Comparison of ENCODE assay signal across 33 cellular contexts in the genomic region with DNA sequence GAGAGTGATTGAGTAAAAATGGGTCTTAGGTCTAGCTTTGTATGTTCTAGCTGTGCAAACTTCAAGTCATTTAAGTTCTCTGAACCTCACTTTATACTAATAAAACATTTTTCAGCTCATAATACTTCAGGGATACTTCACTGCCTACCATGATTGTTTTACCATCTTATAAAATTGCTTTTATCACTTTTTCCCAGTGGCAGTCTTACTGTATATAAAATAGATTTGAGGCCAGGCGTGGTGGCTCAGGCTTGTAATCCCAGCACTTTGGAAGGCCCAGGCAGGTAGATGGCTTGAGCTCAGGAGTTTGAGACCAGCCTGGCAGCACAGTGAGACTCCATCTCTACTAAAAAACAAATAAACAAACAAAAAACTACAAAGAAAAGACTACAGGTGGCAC. TPM values are rescaled to one million over a fixed set of nuclear protein-coding genes. Genes with fewer than 3 reads are reported as not detected.
"Had no signal": no experiment of that assay in that cellular context is flagged by ENCODE, and none has a peak within 500 bp of the region (broad histone marks: within the 10 kb centered on the region; RNA-seq: fewer than 3 reads in every experiment).

No MANE protein-coding gene starts in this region.

- H3K9me3 ChIP-seq: adrenal gland, body of pancreas had no signal

- H3K4me1 Mint-ChIP-seq: activated B cell treated with CpG ODN at 0.5 μM for 24 hours; activated naive CD4-positive, alpha-beta T cell treated with anti-CD3 and anti-CD28 coated beads, Interleukin-2, amount 50 U/mL, for 24 hours; endodermal cell; T-helper 17 cell had no signal

- H3K4me3 Mint-ChIP-seq: activated B cell treated with CpG ODN at 0.5 μM for 24 hours; activated CD8-positive, alpha-beta T cell treated with anti-CD3 and anti-CD28 coated beads for 36 hours; activated naive CD4-positive, alpha-beta T cell treated with anti-CD3 and anti-CD28 coated beads for 36 hours; activated naive CD4-positive, alpha-beta T cell treated with anti-CD3 and anti-CD28 coated beads, Interleukin-2, amount 50 U/mL, for 24 hours; activated naive CD8-positive, alpha-beta T cell treated with anti-CD3 and anti-CD28 coated beads for 36 hours; activated naive CD8-positive, alpha-beta T cell treated with anti-CD3 and anti-CD28 coated beads, Interleukin-2, amount 50 U/mL, for 24 hours; activated T-helper 1 cell treated with anti-CD3 and anti-CD28 coated beads, Interleukin-12 subunit alpha, Interleukin-12 subunit beta, Interleukin-2, Interleukin-4 antibody, amounts not matched to agents 30 ng/mL and 10 ng/mL and 1 ng/mL, durations not matched to agents 14 hours and 24 hours and 36 hours; endodermal cell; T-helper 17 cell; T-helper 2 cell treated with Interferon-gamma antibody and Interleukin-4, amounts not matched to agents 5 μg/mL and 100 μg/mL, for 36 hours had no signal

- H3K4me1 ChIP-seq: body of pancreas had no signal

- H3K27ac Mint-ChIP-seq: activated B cell treated with CpG ODN at 0.5 μM for 24 hours; activated CD8-positive, alpha-beta T cell treated with anti-CD3 and anti-CD28 coated beads for 36 hours; activated naive CD4-positive, alpha-beta T cell treated with anti-CD3 and anti-CD28 coated beads for 36 hours; activated naive CD4-positive, alpha-beta T cell treated with anti-CD3 and anti-CD28 coated beads, Interleukin-2, amount 50 U/mL, for 24 hours; activated naive CD8-positive, alpha-beta T cell treated with anti-CD3 and anti-CD28 coated beads for 36 hours; activated naive CD8-positive, alpha-beta T cell treated with anti-CD3 and anti-CD28 coated beads, Interleukin-2, amount 50 U/mL, for 24 hours; activated T-helper 1 cell treated with anti-CD3 and anti-CD28 coated beads, Interleukin-12 subunit alpha, Interleukin-12 subunit beta, Interleukin-2, Interleukin-4 antibody, amounts not matched to agents 30 ng/mL and 10 ng/mL and 1 ng/mL, durations not matched to agents 14 hours and 24 hours and 36 hours; activated T-helper 2 cell treated with anti-CD3 and anti-CD28 coated beads, Interferon-gamma antibody, Interleukin-2, Interleukin-4, amounts not matched to agents 10 μg/mL and 5 μg/mL and 100 μg/mL, durations not matched to agents 14 hours and 24 hours and 36 hours; endodermal cell; T-helper 17 cell; T-helper 2 cell treated with Interferon-gamma antibody and Interleukin-4, amounts not matched to agents 5 μg/mL and 100 μg/mL, for 36 hours had no signal

- H3K27me3 ChIP-seq: adrenal gland, body of pancreas, dorsolateral prefrontal cortex had no signal

- H3K36me3 Mint-ChIP-seq: activated naive CD8-positive, alpha-beta T cell treated with anti-CD3 and anti-CD28 coated beads for 36 hours had no signal

- H3K27ac ChIP-seq: adrenal gland, body of pancreas, dorsolateral prefrontal cortex, WERI-Rb-1 had no signal

- ATAC-seq: activated CD4-positive, CD25-positive, alpha-beta regulatory T cell treated with anti-CD3 and anti-CD28 coated beads, Interleukin-2, amount 50 U/mL, for 24 hours; activated CD8-positive, alpha-beta T cell treated with anti-CD3 and anti-CD28 coated beads for 36 hours; activated naive CD8-positive, alpha-beta T cell treated with anti-CD3 and anti-CD28 coated beads, Interleukin-2, amount 50 U/mL, for 24 hours; body of pancreas; esophagus mucosa; T-helper 17 cell had no signal

- H3K9me3 Mint-ChIP-seq: activated B cell treated with CpG ODN at 0.5 μM for 24 hours; activated naive CD4-positive, alpha-beta T cell treated with anti-CD3 and anti-CD28 coated beads, Interleukin-2, amount 50 U/mL, for 24 hours; endodermal cell; T-helper 2 cell treated with Interferon-gamma antibody and Interleukin-4, amounts not matched to agents 5 μg/mL and 100 μg/mL, for 36 hours had no signal

- H3K27me3 Mint-ChIP-seq: activated B cell treated with CpG ODN at 0.5 μM for 24 hours; activated CD8-positive, alpha-beta T cell treated with anti-CD3 and anti-CD28 coated beads for 36 hours; activated naive CD4-positive, alpha-beta T cell treated with anti-CD3 and anti-CD28 coated beads, Interleukin-2, amount 50 U/mL, for 24 hours; activated naive CD8-positive, alpha-beta T cell treated with anti-CD3 and anti-CD28 coated beads for 36 hours; activated naive CD8-positive, alpha-beta T cell treated with anti-CD3 and anti-CD28 coated beads, Interleukin-2, amount 50 U/mL, for 24 hours; T-helper 17 cell had no signal

- DNase-seq: activated B cell treated with CpG ODN at 0.5 μM for 24 hours; activated CD4-positive, alpha-beta T cell treated with anti-CD3 and anti-CD28 coated beads for 48 hours; activated CD4-positive, alpha-beta T cell treated with anti-CD3 and anti-CD28 coated beads, Interleukin-2, amount 50 U/mL, for 1 hour; activated CD4-positive, alpha-beta T cell treated with anti-CD3 and anti-CD28 coated beads, Interleukin-2, amount 50 U/mL, for 48 hours; activated CD8-positive, alpha-beta memory T cell treated with anti-CD3 and anti-CD28 coated beads for 24 hours; activated CD8-positive, alpha-beta T cell treated with anti-CD3 and anti-CD28 coated beads for 36 hours; activated effector memory CD4-positive, alpha-beta T cell treated with anti-CD3 and anti-CD28 coated beads, Interleukin-2, amount 50 U/mL, for 16 hours; activated naive CD4-positive, alpha-beta T cell treated with anti-CD3 and anti-CD28 coated beads for 36 hours; activated naive CD8-positive, alpha-beta T cell treated with anti-CD3 and anti-CD28 coated beads for 36 hours; activated naive CD8-positive, alpha-beta T cell treated with anti-CD3 and anti-CD28 coated beads, Interleukin-2, amount 50 U/mL, for 24 hours; activated T-cell treated with anti-CD3 and anti-CD28 coated beads, Interleukin-2, amount 50 U/mL, for 48 hours; adrenal gland; amygdala; aorta; body of pancreas; caudate nucleus; dorsolateral prefrontal cortex; effector memory CD4-positive, alpha-beta T cell; endodermal cell; foreskin fibroblast; head of caudate nucleus; T-helper 1 cell; T-helper 17 cell; T1000; WERI-Rb-1 had no signal

- H3K4me3 ChIP-seq: adrenal gland, body of pancreas, dorsolateral prefrontal cortex had no signal

- H3K36me3 ChIP-seq: adrenal gland, WERI-Rb-1 had no signal

RNA-seq across cellular contexts. Expression of gene FGL2, which starts 17.4 kb away (rescaled TPM):
- total RNA-seq: activated naive CD4-positive, alpha-beta T cell treated with anti-CD3 and anti-CD28 coated beads for 36 hours; chondrocyte; endodermal cell; epithelial cell of proximal tubule had no signal
